34 cellular contexts compared by ENCODE assay signal in genomic region chrX:151006410-151007109, GRCh38.
"Had no signal": no experiment of that assay in that cellular context is flagged by ENCODE, and none has a peak within 500 bp of the region (broad histone marks: within the 10 kb centered on the region; RNA-seq: fewer than 3 reads in every experiment).

No MANE protein-coding gene starts in this region.

- DNase-seq: Kasumi-1, MG63, MM.1S, MV-4-11, NCI-H1048, NCI-H1092, NCI-H1092 treated with DMSO at 0.1 percent for 48 hours, NCI-H1105, NCI-H1105 treated with DMSO at 0.1 percent for 48 hours, NCI-H1417, NCI-H1417 treated with DMSO at 0.1 percent for 48 hours, NCI-H1436, NCI-H1436 treated with DMSO at 0.1 percent for 48 hours, NCI-H146, NCI-H1694, NCI-H1694 treated with DMSO at 0.1 percent for 48 hours, NCI-H187, NCI-H187 treated with DMSO at 0.1 percent for 48 hours, NCI-H1930, NCI-H2029, NCI-H2029 treated with DMSO at 0.1 percent for 48 hours, NCI-H2081, NCI-H2081 treated with DMSO at 0.1 percent for 48 hours, NCI-H2107, NCI-H2171, NCI-H2171 treated with DMSO at 0.1 percent for 48 hours, NCI-H2227 treated with DMSO at 0.1 percent for 48 hours, NCI-H226, NCI-H345, NCI-H446, NCI-H446 treated with DMSO at 0.1 percent for 48 hours, NCI-H510A, NCI-H510A treated with DMSO at 0.1 percent for 48 hours had no signal

- H3K27ac ChIP-seq: KMS-11 had no signal

- H3K36me3 ChIP-seq: MG63 had no signal

- H3K4me2 ChIP-seq: KMS-11 had no signal

- H3K4me3 ChIP-seq: MG63 had no signal

- H3K9me3 ChIP-seq: MG63 had no signal

- H3K27me3 ChIP-seq: MG63 had no signal

- H3K9ac ChIP-seq: KMS-11 had no signal
